22 cellular contexts compared by ENCODE assay signal in the genomic region with DNA sequence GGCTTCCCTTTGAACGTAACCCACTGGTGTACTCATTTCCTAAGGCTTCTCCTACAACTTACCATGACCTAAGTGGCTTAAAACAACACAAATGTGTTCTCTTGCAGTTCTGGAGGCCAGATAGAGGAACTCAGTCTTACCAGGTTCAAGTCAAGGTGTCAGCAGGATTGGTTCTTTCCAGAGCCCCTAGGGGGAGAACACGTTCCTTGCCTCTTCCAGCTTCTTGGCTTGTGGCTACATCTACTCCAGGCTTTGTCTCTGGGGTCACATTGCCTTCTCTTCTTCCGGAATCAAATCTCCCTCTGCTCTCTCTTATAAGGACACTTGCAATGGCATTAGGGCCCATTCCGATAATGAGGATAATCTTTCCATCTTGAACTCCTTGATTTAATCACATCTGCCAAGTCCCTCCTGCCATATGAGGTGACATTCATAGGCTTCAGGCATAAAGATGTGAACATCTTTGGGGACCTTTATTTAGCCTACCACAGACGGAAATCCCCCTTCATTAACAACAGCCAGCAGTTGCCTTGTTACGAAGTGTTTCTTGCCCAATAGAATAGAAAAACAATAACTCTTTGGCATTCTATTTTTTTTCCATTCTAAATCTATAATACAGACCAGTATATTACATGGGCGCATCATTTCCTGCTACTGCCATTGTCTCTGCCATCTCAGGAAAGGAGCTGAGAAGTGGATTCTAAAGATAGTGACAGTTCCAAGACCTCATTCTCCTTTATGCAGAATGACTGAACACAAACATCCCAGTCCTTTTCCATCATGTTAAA.
DNase-seq lines count a peak whose midpoint lies in the region; ATAC-seq, FAIRE-seq and TF ChIP-seq lines count a peak whose summit lies in the region.
"Had no signal": no experiment of that assay in that cellular context is flagged by ENCODE, and none has a peak within 500 bp of the region (broad histone marks: within the 10 kb centered on the region; RNA-seq: fewer than 3 reads in every experiment).

No MANE protein-coding gene starts in this region.

- FAIRE-seq in small intestine (lab: Jason Lieb, UNC) (no peak), GM12892 (lab: Jason Lieb, UNC) (no peak)

- TF ChIP-seq CTCF in breast epithelium (IDR thresholded peaks at IDR 0.05) (no peak), MCF 10A (IDR thresholded peaks at IDR 0.05; ENCODE audit: unreplicated experiment) (no peak), fibroblast of villous mesenchyme (IDR thresholded peaks at IDR 0.05; ENCODE audit: insufficient read depth, low read depth, low read length) (peak; percentile 4)

- H3K4me3 Mint-ChIP-seq in MCF 10A (ENCODE audit: unreplicated experiment): no peak overlapping the region
- H3K4me3 Mint-ChIP-seq: activated CD8-positive, alpha-beta memory T cell treated with anti-CD3 and anti-CD28 coated beads, Interleukin-2, amount 10 ng/mL, durations not matched to agents 7 days and 5 days; activated naive CD8-positive, alpha-beta T cell treated with anti-CD3 and anti-CD28 coated beads, Interleukin-2, amount 10 ng/mL, durations not matched to agents 7 days and 5 days; activated T-helper 17 cell treated with anti-CD3 and anti-CD28 coated beads, Interleukin-2, amount 50 U/mL, for 72 hours; stimulated activated effector memory CD8-positive, alpha-beta T cell treated with anti-CD3 and anti-CD28 coated beads, Interleukin-12 subunit alpha, Interleukin-12 subunit beta, amount 100 ng/mL, for 72 hours had no signal

- no peak for DNase-seq in breast epithelium (ENCODE audit: low spot score in 2 of 2)
- no peak for DNase-seq in MCF 10A (ENCODE audit: unreplicated experiment)
- peak; percentile 47 for DNase-seq in SK-MEL-5 (ENCODE audit: low read depth, low spot score)
- DNase-seq in fibroblast of villous mesenchyme (ENCODE audit: low read depth): no peak
- DNase-seq in small intestine: peak; percentile 5
- no peak for DNase-seq in AG08395 (ENCODE audit: low spot score)
- no peak for DNase-seq in GM12892 (ENCODE audit: insufficient read length)
- DNase-seq: ACHN; activated CD8-positive, alpha-beta memory T cell treated with anti-CD3 and anti-CD28 coated beads, Interleukin-2, amount 10 ng/mL, durations not matched to agents 7 days and 5 days; activated naive CD8-positive, alpha-beta T cell treated with anti-CD3 and anti-CD28 coated beads, Interleukin-2, amount 10 ng/mL, durations not matched to agents 7 days and 5 days; body of pancreas; mucosa of descending colon; NCI-H1105; NK-92 treated with Interleukin-12 subunit alpha and Interleukin-12 subunit beta, amount 100 ng/mL, for 24 hours; T1000; testis had no signal

- H3K36me3 Mint-ChIP-seq in MCF 10A (ENCODE audit: insufficient read depth, unreplicated experiment): no peaks in the 10 kb centered on the region
- H3K36me3 Mint-ChIP-seq: activated CD8-positive, alpha-beta memory T cell treated with anti-CD3 and anti-CD28 coated beads, Interleukin-2, amount 10 ng/mL, durations not matched to agents 7 days and 5 days; activated naive CD8-positive, alpha-beta T cell treated with anti-CD3 and anti-CD28 coated beads, Interleukin-2, amount 10 ng/mL, durations not matched to agents 7 days and 5 days; stimulated activated effector memory CD8-positive, alpha-beta T cell treated with anti-CD3 and anti-CD28 coated beads, Interleukin-12 subunit alpha, Interleukin-12 subunit beta, amount 100 ng/mL, for 72 hours had no signal

- H3K4me1 Mint-ChIP-seq in MCF 10A (ENCODE audit: insufficient read depth, unreplicated experiment): no peaks in the 10 kb centered on the region
- H3K4me1 Mint-ChIP-seq: activated CD8-positive, alpha-beta memory T cell treated with anti-CD3 and anti-CD28 coated beads, Interleukin-2, amount 10 ng/mL, durations not matched to agents 7 days and 5 days; activated naive CD8-positive, alpha-beta T cell treated with anti-CD3 and anti-CD28 coated beads, Interleukin-2, amount 10 ng/mL, durations not matched to agents 7 days and 5 days; activated T-helper 17 cell treated with anti-CD3 and anti-CD28 coated beads, Interleukin-2, amount 50 U/mL, for 72 hours; stimulated activated effector memory CD8-positive, alpha-beta T cell treated with anti-CD3 and anti-CD28 coated beads, Interleukin-12 subunit alpha, Interleukin-12 subunit beta, amount 100 ng/mL, for 72 hours had no signal

- H3K27me3 Mint-ChIP-seq in MCF 10A (ENCODE audit: insufficient read depth, unreplicated experiment): no peaks in the 10 kb centered on the region
- H3K27me3 Mint-ChIP-seq: activated CD8-positive, alpha-beta memory T cell treated with anti-CD3 and anti-CD28 coated beads, Interleukin-2, amount 10 ng/mL, durations not matched to agents 7 days and 5 days had no signal

- POLR2A ChIA-PET in MCF 10A (lab: Yijun Ruan, JAX): no interaction called here

- peak overlapping the region; percentile 54 to 89 for H3K27ac ChIP-seq in breast epithelium
- no peak overlapping the region for H3K27ac ChIP-seq in small intestine (ENCODE audit: low read depth in 1 of 2, low read length in 1 of 2)
- H3K27ac ChIP-seq: body of pancreas, gastroesophageal sphincter, KMS-11, testis had no signal

- no peak for ATAC-seq in HG02852 (IDR thresholded peaks at IDR 0.05; ENCODE audit: unreplicated experiment)
- ATAC-seq: activated CD8-positive, alpha-beta memory T cell treated with anti-CD3 and anti-CD28 coated beads, Interleukin-2, amount 10 ng/mL, durations not matched to agents 7 days and 5 days; activated T-helper 17 cell treated with anti-CD3 and anti-CD28 coated beads, Interleukin-2, amount 50 U/mL, for 72 hours; body of pancreas; gastroesophageal sphincter; mucosa of descending colon; SK-N-SH treated with all-trans-retinoic acid at 6 μM for 48 hours; stimulated activated effector memory CD8-positive, alpha-beta T cell treated with anti-CD3 and anti-CD28 coated beads, Interleukin-12 subunit alpha, Interleukin-12 subunit beta, amount 100 ng/mL, for 72 hours had no signal

- no peaks in the 10 kb centered on the region for H3K9me3 ChIP-seq in breast epithelium
- H3K9me3 ChIP-seq in small intestine (ENCODE audit: control insufficient read depth, low read depth): no peaks in the 10 kb centered on the region
- H3K9me3 ChIP-seq: body of pancreas, gastroesophageal sphincter, mucosa of descending colon, testis had no signal

- no TSS peak for BruUV-seq in MCF 10A (replicated peaks; lab: Mats Ljungman, UMichigan)

- intact Hi-C loops in breast epithelium (cut with DNase I; ENCODE audit: low total_unique reads) (no loop called here), MCF 10A (cut with micrococcal nuclease) (no loop called here)

- H3K27me3 ChIP-seq in breast epithelium (no peaks in the 10 kb centered on the region), small intestine (ENCODE audit: control insufficient read depth in 2 of 2, insufficient read depth in 2 of 2, low read length in 2 of 2) (no peaks in the 10 kb centered on the region)
- H3K27me3 ChIP-seq: body of pancreas, testis had no signal

- in situ Hi-C loops in SK-MEL-5 (cut with HindIII; ENCODE audit: low pct_unique_long_range_greater_than_20kb, low sequenced_read_pairs): no loop called here

- H3K36me3 ChIP-seq in breast epithelium (no peaks in the 10 kb centered on the region), small intestine (ENCODE audit: control insufficient read depth in 2 of 2, insufficient read depth in 2 of 2, low read length in 2 of 2) (no peaks in the 10 kb centered on the region)
- H3K36me3 ChIP-seq: gastroesophageal sphincter had no signal

- H3K4me1 ChIP-seq in breast epithelium (peaks cover 0 to 3% of the 10 kb centered on the region in 2 donors), small intestine (ENCODE audit: control insufficient read depth in 2 of 2, insufficient read depth in 1 of 2, low read depth in 1 of 2, low read length in 1 of 2) (no peaks in the 10 kb centered on the region)
- H3K4me1 ChIP-seq: body of pancreas, testis had no signal

- no peak overlapping the region for H3K27ac Mint-ChIP-seq in MCF 10A (ENCODE audit: low read depth, unreplicated experiment)
- H3K27ac Mint-ChIP-seq: activated CD8-positive, alpha-beta memory T cell treated with anti-CD3 and anti-CD28 coated beads, Interleukin-2, amount 10 ng/mL, durations not matched to agents 7 days and 5 days; activated naive CD8-positive, alpha-beta T cell treated with anti-CD3 and anti-CD28 coated beads, Interleukin-2, amount 10 ng/mL, durations not matched to agents 7 days and 5 days; activated T-helper 17 cell treated with anti-CD3 and anti-CD28 coated beads, Interleukin-2, amount 50 U/mL, for 72 hours; stimulated activated effector memory CD8-positive, alpha-beta T cell treated with anti-CD3 and anti-CD28 coated beads, Interleukin-12 subunit alpha, Interleukin-12 subunit beta, amount 100 ng/mL, for 72 hours had no signal

- TF ChIP-seq POLR2A in breast epithelium (IDR thresholded peaks at IDR 0.05) (no peak), GM12892 (IDR thresholded peaks at IDR 0.05; ENCODE audit: low read depth, low read length) (no peak)

- CTCF ChIA-PET in MCF 10A (lab: Yijun Ruan, JAX): no interaction called here

- H3K4me3 ChIP-seq in breast epithelium: no peak overlapping the region
- no peak overlapping the region for H3K4me3 ChIP-seq in fibroblast of villous mesenchyme (ENCODE audit: low read depth, low read length)
- H3K4me3 ChIP-seq in small intestine (ENCODE audit: low read depth in 1 of 2, low read length in 2 of 2): no peak overlapping the region
- H3K4me3 ChIP-seq: body of pancreas, gastroesophageal sphincter, mucosa of descending colon, testis had no signal

- 78 to 85% (median 85%) methylated on average over 7 of the region's 7 CpGs for WGBS in small intestine, 3 donors

- H3K9me3 Mint-ChIP-seq in MCF 10A (ENCODE audit: unreplicated experiment): peaks cover 51% of the 10 kb centered on the region

Comparison
In these comparisons a context has a peak if more than half of its experiments do, and no peak if none do; other contexts are left out.
1. DNase-seq: peak in SK-MEL-5 (single experiment) and small intestine (single experiment); none in breast epithelium (0 of 2), MCF 10A (single experiment), fibroblast of villous mesenchyme (single experiment), AG08395 (single experiment) and GM12892 (single experiment).
2. H3K27ac ChIP-seq: peak in breast epithelium (2 of 2); none in small intestine (0 of 2).